14 cellular contexts compared by ENCODE assay signal in the genomic region with DNA sequence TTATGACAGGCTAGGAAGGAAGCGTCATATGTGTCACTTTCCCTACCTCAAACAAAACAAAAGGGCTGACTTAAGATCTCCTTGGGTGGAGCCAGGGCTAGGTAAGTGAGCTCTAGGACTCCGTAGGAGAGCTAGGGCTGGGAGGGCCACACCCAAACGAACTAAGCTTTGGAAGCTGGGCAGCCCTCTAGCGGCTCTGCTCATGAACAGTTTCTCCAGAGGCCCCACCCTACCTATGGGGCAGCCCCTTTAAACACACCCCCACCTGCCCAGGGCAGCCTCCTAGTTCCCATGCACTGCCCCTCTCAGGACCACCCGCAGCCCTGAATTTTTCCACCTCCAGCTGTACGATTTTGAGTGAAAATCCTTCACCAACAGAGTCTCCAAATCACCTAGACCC. TPM values are rescaled to one million over a fixed set of nuclear protein-coding genes. Genes with fewer than 3 reads are reported as not detected.
DNase-seq lines count a peak whose midpoint lies in the region; ATAC-seq, FAIRE-seq and TF ChIP-seq lines count a peak whose summit lies in the region.
"Had no signal": no experiment of that assay in that cellular context is flagged by ENCODE, and none has a peak within 500 bp of the region (broad histone marks: within the 10 kb centered on the region; RNA-seq: fewer than 3 reads in every experiment).

No MANE protein-coding gene starts in this region.

- peak overlapping the region; percentile 74; the same call in 1 of the 2 replicates for H3K27ac ChIP-seq in KMS-11
- peak overlapping the region; percentile 95 for H3K27ac ChIP-seq in parathyroid adenoma
- H3K27ac ChIP-seq in foreskin keratinocyte, result no peak overlapping the region
- H3K27ac ChIP-seq: BLaER1 treated with 17β-estradiol and CSF1 and Interleukin-3, amounts not matched to agents 10 nM and 100 nM had no signal

- TF ChIP-seq CTCF in D721Med (IDR thresholded peaks at IDR 0.05; ENCODE audit: insufficient read depth, missing control alignments) (peak; percentile 29), KMS-11 (conservative IDR thresholded peaks at IDR 0.05; ENCODE audit: low read depth, low read length) (no peak), parathyroid adenoma (IDR thresholded peaks at IDR 0.05) (no peak), foreskin keratinocyte (conservative IDR thresholded peaks at IDR 0.05) (no peak)

- H3K27me3 ChIP-seq in KMS-11 (ENCODE audit: insufficient read depth, low read depth) (no peaks in the 10 kb centered on the region), parathyroid adenoma (ENCODE audit: control insufficient read depth, insufficient read depth, low read length) (no peaks in the 10 kb centered on the region), foreskin keratinocyte (peaks cover 9% of the 10 kb centered on the region)
- H3K27me3 ChIP-seq: BLaER1 treated with 17β-estradiol and CSF1 and Interleukin-3, amounts not matched to agents 10 nM and 100 nM had no signal

- DNase-seq in D721Med (ENCODE audit: insufficient read length, low spot score) (no peak), cerebellar cortex (ENCODE audit: low spot score) (peak; percentile 12), foreskin keratinocyte (no peak), amniotic stem cell (lab: John Stamatoyannopoulos, UW) (no peak)
- no peak for DNase-seq in activated CD4-positive, alpha-beta T cell treated with anti-CD3 and anti-CD28 coated beads for 48 hours
- DNase-seq: activated CD4-positive, alpha-beta T cell treated with anti-CD3 and anti-CD28 coated beads, Interleukin-2, amount 10 ng/mL, durations not matched to agents 7 days and 5 days; NCI-H2029; T-helper 1 cell had no signal

- H3K9ac ChIP-seq in KMS-11, result peak overlapping the region; percentile 54; the same call in 1 of the 2 replicates
- H3K9ac ChIP-seq in parathyroid adenoma, result no peak overlapping the region
- H3K9ac ChIP-seq: BLaER1 treated with 17β-estradiol and CSF1 and Interleukin-3, amounts not matched to agents 10 nM and 100 nM had no signal

- FAIRE-seq in D721Med (lab: Jason Lieb, UNC), result no peak
- FAIRE-seq: endothelial cell of umbilical vein had no signal

- H2AFZ ChIP-seq in KMS-11 (ENCODE audit: low read depth) (peak overlapping the region; percentile 58; the same call in 1 of the 2 replicates), parathyroid adenoma (peak overlapping the region; percentile 81)

- no peak for ATAC-seq in HG03521 (IDR thresholded peaks at IDR 0.05; ENCODE audit: unreplicated experiment)
- ATAC-seq in foreskin keratinocyte, result no peak

- no peaks in the 10 kb centered on the region for H4K20me1 ChIP-seq in KMS-11 (ENCODE audit: insufficient read depth)
- H4K20me1 ChIP-seq: BLaER1 treated with 17β-estradiol and CSF1 and Interleukin-3, amounts not matched to agents 10 nM and 100 nM had no signal

- no peaks in the 10 kb centered on the region for H3K79me2 ChIP-seq in KMS-11 (ENCODE audit: insufficient read depth, low read depth)
- H3K79me2 ChIP-seq in parathyroid adenoma, result no peaks in the 10 kb centered on the region

- no peaks in the 10 kb centered on the region for H3K36me3 ChIP-seq in KMS-11 (ENCODE audit: insufficient read depth)
- no peaks in the 10 kb centered on the region for H3K36me3 ChIP-seq in parathyroid adenoma (ENCODE audit: control insufficient read depth, insufficient read depth, low read length)
- H3K36me3 ChIP-seq: BLaER1 treated with 17β-estradiol and CSF1 and Interleukin-3, amounts not matched to agents 10 nM and 100 nM had no signal

- H3K4me1 ChIP-seq in KMS-11 (ENCODE audit: low read depth, poor library complexity, severe bottlenecking), result peaks cover 5% of the 10 kb centered on the region
- H3K4me1 ChIP-seq in parathyroid adenoma, result no peaks in the 10 kb centered on the region
- no peaks in the 10 kb centered on the region for H3K4me1 ChIP-seq in foreskin keratinocyte

- H3K9me3 ChIP-seq in parathyroid adenoma (ENCODE audit: control insufficient read depth, low read length), result no peaks in the 10 kb centered on the region

- H3K4me3 ChIP-seq in KMS-11 (IDR thresholded peaks at IDR 0.05; ENCODE audit: insufficient read depth, low read depth, low read length) (no peak overlapping the region), parathyroid adenoma (ENCODE audit: low read depth, low read length) (peak overlapping the region; percentile 67)
- H3K4me3 ChIP-seq: BLaER1 treated with 17β-estradiol and CSF1 and Interleukin-3, amounts not matched to agents 10 nM and 100 nM; mucosa of descending colon had no signal

- H3K4me2 ChIP-seq in KMS-11 (peak overlapping the region; percentile 81), parathyroid adenoma (ENCODE audit: low read length) (peak overlapping the region; percentile 74)
- H3K4me2 ChIP-seq: BLaER1 treated with 17β-estradiol and CSF1 and Interleukin-3, amounts not matched to agents 10 nM and 100 nM had no signal

RNA-seq across cellular contexts. Expression of a gene that starts 3.5 kb away (rescaled TPM):
- 0.39 and 1.2 TPM in 2 replicates for total RNA-seq in foreskin keratinocyte
- polyA plus RNA-seq in foreskin keratinocyte, result 0.06 and 0.07 TPM in 2 replicates
- total RNA-seq: activated CD4-positive, alpha-beta T cell treated with anti-CD3 and anti-CD28 coated beads, Interleukin-2, amount 10 ng/mL, durations not matched to agents 7 days and 5 days had no signal
- polyA plus RNA-seq: endothelial cell of umbilical vein had no signal

RNA-seq across cellular contexts. Expression of a gene that starts 3.5 kb away (rescaled TPM):
- total RNA-seq in foreskin keratinocyte, result not detected in 2 replicates
- not detected in 2 replicates for polyA plus RNA-seq in foreskin keratinocyte
- total RNA-seq: activated CD4-positive, alpha-beta T cell treated with anti-CD3 and anti-CD28 coated beads, Interleukin-2, amount 10 ng/mL, durations not matched to agents 7 days and 5 days; endothelial cell of umbilical vein had no signal
- polyA plus RNA-seq: endothelial cell of umbilical vein had no signal
